In the genomic region with DNA sequence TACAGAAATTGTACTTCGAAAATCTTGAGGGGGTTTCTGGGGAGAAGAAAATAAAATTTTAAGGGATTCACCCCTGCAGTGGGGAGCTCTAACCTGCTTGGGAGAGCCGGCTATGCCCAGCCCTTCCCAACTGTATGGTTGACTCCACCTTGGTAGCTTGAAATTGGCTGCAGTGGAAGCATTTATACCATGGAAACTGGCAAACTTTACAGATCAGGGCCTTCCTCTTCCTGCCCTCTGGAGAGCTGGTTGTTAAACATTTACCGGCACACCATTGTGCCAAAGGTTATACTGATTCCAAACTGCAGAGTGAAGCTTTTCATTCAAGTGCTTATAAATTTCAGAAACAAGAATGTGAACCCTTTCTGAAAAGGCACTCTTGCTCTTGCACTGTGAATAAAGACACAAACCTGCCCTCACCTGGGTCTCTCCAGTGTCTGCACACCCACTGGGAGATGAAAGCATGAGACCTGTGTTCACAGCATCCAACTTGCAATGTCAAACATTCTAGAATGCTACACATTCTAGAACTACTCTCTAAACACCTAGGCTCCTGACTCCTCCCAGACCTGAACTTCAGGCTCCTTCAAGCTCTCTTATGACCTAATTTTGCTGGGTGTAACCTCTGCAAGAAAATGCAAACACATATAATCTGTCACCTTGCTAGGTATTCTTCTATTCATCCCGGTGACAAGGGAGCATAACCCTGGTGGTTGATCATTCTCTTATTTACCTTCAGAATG, we compare ENCODE assay signal across 13 cellular contexts. TPM values are rescaled to one million over a fixed set of nuclear protein-coding genes. Genes with fewer than 3 reads are reported as not detected.
DNase-seq lines count a peak whose midpoint lies in the region; TF ChIP-seq lines count a peak whose summit lies in the region.
"Had no signal": no experiment of that assay in that cellular context is flagged by ENCODE, and none has a peak within 500 bp of the region (broad histone marks: within the 10 kb centered on the region; RNA-seq: fewer than 3 reads in every experiment).

No MANE protein-coding gene starts in this region.

- DNase-seq in LNCaP clone FGC (ENCODE audit: low read depth) (peak; percentile 8), epithelial cell of proximal tubule (ENCODE audit: low read depth) (peak; percentile 70), NCI-H2107 treated with DMSO at 0.1 percent for 48 hours (lab: John Stamatoyannopoulos, UW; ENCODE audit: unreplicated experiment) (no peak), NCI-H1092 (lab: John Stamatoyannopoulos, UW) (no peak), DMS79 treated with DMSO at 0.1 percent for 48 hours (lab: John Stamatoyannopoulos, UW) (no peak)
- DNase-seq in activated CD8-positive, alpha-beta memory T cell treated with anti-CD3 and anti-CD28 coated beads, Interleukin-2, amount 50 U/mL, for 48 hours, result no peak
- DNase-seq: activated naive CD4-positive, alpha-beta T cell treated with anti-CD3 and anti-CD28 coated beads, Interleukin-2, amount 50 U/mL, for 16 hours; DMS79; head of caudate nucleus; left cardiac atrium; stimulated activated naive CD4-positive, alpha-beta T cell treated with Interleukin-2 at 50 U/mL for 16 hours had no signal

- no peaks in the 10 kb centered on the region for H3K27me3 ChIP-seq in liver (ENCODE audit: control insufficient read depth in 4 of 4, insufficient read depth in 4 of 4, low read length in 3 of 4)
- H3K27me3 ChIP-seq in thymus (ENCODE audit: control insufficient read depth, insufficient read depth), result no peaks in the 10 kb centered on the region

- H3K4me1 ChIP-seq in liver (ENCODE audit: control insufficient read depth in 4 of 4, insufficient read depth in 4 of 4, low read length in 3 of 4) (peaks cover 10 to 38% (median 23%) of the 10 kb centered on the region in 4 donors), thymus (ENCODE audit: control insufficient read depth, insufficient read depth, low read length) (no peaks in the 10 kb centered on the region)

- H3K9me3 ChIP-seq in liver (ENCODE audit: control insufficient read depth in 4 of 4, low read length in 3 of 4) (no peaks in the 10 kb centered on the region), thymus (ENCODE audit: control insufficient read depth) (no peaks in the 10 kb centered on the region)

- no peak for TF ChIP-seq CTCF in LNCaP clone FGC (IDR thresholded peaks at IDR 0.05; ENCODE audit: control insufficient read depth, extremely low read depth, insufficient read depth)
- no peak for TF ChIP-seq CTCF in epithelial cell of proximal tubule (conservative IDR thresholded peaks at IDR 0.05; ENCODE audit: low read depth, low read length)
- peak; percentile 0 for TF ChIP-seq CTCF in liver (IDR thresholded peaks at IDR 0.05; ENCODE audit: low read depth, low read length, missing input control)

- 39% methylated on average over 4 of the region's 4 CpGs for WGBS in liver
- 99% methylated on average over 4 of the region's 4 CpGs for WGBS in thymus

- peak; percentile 32 to 67 for TF ChIP-seq RAD21 in liver (IDR thresholded peaks at IDR 0.05)

- no peak overlapping the region for H3K4me3 ChIP-seq in LNCaP clone FGC (ENCODE audit: low read depth, low read length)
- no peak overlapping the region for H3K4me3 ChIP-seq in epithelial cell of proximal tubule (ENCODE audit: low read depth, low read length)
- no peak overlapping the region for H3K4me3 ChIP-seq in liver (ENCODE audit: low read depth in 1 of 3, low read length in 3 of 3)
- H3K4me3 ChIP-seq in thymus (ENCODE audit: low read length), result no peak overlapping the region

- H3K36me3 ChIP-seq in liver (ENCODE audit: control insufficient read depth in 4 of 4, insufficient read depth in 3 of 4, low read depth in 1 of 4, low read length in 3 of 4) (peaks cover 0 to 2% (median 0%) of the 10 kb centered on the region in 4 donors), thymus (ENCODE audit: control insufficient read depth, insufficient read depth) (no peaks in the 10 kb centered on the region)

- H3K27ac ChIP-seq in liver (ENCODE audit: low read depth in 1 of 2, low read length in 2 of 2) (peak overlapping the region; percentile 68 to 90), thymus (ENCODE audit: low read depth) (peak overlapping the region; percentile 42)

- peak overlapping the region in 1 of 2 donors; percentile 37 for H3K9ac ChIP-seq in liver (ENCODE audit: low read depth in 1 of 2, low read length in 2 of 2)

TF ChIP-seq in liver, 16 proteins besides CTCF, POLR2A, EP300 and RAD21:
- TF ChIP-seq FOXA2 (IDR thresholded peaks at IDR 0.05) (no peak), EGR1 (IDR thresholded peaks at IDR 0.05; ENCODE audit: low read depth in 2 of 2) (peak in 1 of 2 donors; percentile 15), JUND (IDR thresholded peaks at IDR 0.05) (peak in 1 of 2 donors; percentile 51), FOXA1 (IDR thresholded peaks at IDR 0.05) (no peak), HNF4A (conservative IDR thresholded peaks at IDR 0.05) (peak; percentile 55 to 58), RXRA (IDR thresholded peaks at IDR 0.05) (peak; percentile 82 to 84), HNF4G (IDR thresholded peaks at IDR 0.05) (peak; percentile 36), NR2F2 (IDR thresholded peaks at IDR 0.05) (peak; percentile 58), GABPA (IDR thresholded peaks at IDR 0.05 in 1 of 2, conservative IDR thresholded peaks at IDR 0.05 in 1 of 2) (peak in 1 of 2 donors; percentile 45), YY1 (IDR thresholded peaks at IDR 0.05) (peak; percentile 84), SP1 (IDR thresholded peaks at IDR 0.05) (peak; percentile 89)
- TF ChIP-seq, protein P1, sequence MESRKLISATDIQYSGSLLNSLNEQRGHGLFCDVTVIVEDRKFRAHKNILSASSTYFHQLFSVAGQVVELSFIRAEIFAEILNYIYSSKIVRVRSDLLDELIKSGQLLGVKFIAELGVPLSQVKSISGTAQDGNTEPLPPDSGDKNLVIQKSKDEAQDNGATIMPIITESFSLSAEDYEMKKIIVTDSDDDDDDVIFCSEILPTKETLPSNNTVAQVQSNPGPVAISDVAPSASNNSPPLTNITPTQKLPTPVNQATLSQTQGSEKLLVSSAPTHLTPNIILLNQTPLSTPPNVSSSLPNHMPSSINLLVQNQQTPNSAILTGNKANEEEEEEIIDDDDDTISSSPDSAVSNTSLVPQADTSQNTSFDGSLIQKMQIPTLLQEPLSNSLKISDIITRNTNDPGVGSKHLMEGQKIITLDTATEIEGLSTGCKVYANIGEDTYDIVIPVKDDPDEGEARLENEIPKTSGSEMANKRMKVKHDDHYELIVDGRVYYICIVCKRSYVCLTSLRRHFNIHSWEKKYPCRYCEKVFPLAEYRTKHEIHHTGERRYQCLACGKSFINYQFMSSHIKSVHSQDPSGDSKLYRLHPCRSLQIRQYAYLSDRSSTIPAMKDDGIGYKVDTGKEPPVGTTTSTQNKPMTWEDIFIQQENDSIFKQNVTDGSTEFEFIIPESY (IDR thresholded peaks at IDR 0.05), result no peak
- TF ChIP-seq, protein P2, sequence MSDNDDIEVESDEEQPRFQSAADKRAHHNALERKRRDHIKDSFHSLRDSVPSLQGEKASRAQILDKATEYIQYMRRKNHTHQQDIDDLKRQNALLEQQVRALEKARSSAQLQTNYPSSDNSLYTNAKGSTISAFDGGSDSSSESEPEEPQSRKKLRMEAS (IDR thresholded peaks at IDR 0.05), result peak; percentile 47
- TF ChIP-seq, protein P3, sequence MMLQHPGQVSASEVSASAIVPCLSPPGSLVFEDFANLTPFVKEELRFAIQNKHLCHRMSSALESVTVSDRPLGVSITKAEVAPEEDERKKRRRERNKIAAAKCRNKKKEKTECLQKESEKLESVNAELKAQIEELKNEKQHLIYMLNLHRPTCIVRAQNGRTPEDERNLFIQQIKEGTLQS (IDR thresholded peaks at IDR 0.05), result no peak
- TF ChIP-seq, protein P4, sequence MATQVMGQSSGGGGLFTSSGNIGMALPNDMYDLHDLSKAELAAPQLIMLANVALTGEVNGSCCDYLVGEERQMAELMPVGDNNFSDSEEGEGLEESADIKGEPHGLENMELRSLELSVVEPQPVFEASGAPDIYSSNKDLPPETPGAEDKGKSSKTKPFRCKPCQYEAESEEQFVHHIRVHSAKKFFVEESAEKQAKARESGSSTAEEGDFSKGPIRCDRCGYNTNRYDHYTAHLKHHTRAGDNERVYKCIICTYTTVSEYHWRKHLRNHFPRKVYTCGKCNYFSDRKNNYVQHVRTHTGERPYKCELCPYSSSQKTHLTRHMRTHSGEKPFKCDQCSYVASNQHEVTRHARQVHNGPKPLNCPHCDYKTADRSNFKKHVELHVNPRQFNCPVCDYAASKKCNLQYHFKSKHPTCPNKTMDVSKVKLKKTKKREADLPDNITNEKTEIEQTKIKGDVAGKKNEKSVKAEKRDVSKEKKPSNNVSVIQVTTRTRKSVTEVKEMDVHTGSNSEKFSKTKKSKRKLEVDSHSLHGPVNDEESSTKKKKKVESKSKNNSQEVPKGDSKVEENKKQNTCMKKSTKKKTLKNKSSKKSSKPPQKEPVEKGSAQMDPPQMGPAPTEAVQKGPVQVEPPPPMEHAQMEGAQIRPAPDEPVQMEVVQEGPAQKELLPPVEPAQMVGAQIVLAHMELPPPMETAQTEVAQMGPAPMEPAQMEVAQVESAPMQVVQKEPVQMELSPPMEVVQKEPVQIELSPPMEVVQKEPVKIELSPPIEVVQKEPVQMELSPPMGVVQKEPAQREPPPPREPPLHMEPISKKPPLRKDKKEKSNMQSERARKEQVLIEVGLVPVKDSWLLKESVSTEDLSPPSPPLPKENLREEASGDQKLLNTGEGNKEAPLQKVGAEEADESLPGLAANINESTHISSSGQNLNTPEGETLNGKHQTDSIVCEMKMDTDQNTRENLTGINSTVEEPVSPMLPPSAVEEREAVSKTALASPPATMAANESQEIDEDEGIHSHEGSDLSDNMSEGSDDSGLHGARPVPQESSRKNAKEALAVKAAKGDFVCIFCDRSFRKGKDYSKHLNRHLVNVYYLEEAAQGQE (IDR thresholded peaks at IDR 0.05), result peak; percentile 92

RNA-seq across cellular contexts. Expression of a gene that starts 44.7 kb away (rescaled TPM):
- total RNA-seq in epithelial cell of proximal tubule, result 12.4 and 30.2 TPM in 2 replicates
- 10 to 100 TPM; 11.3 to 31.3 TPM for total RNA-seq in liver
- 10 to 100 TPM; 10.9 to 14.8 TPM for polyA plus RNA-seq in liver
- 49.1 TPM for polyA plus RNA-seq in thymus

Comparison
In these comparisons a context has a peak if more than half of its experiments do, and no peak if none do; other contexts are left out.
1. DNase-seq: peak in LNCaP clone FGC (single experiment) and epithelial cell of proximal tubule (single experiment); none in activated CD8-positive, alpha-beta memory T cell treated with anti-CD3 and anti-CD28 coated beads, Interleukin-2, amount 50 U/mL, for 48 hours (single experiment), NCI-H2107 treated with DMSO at 0.1 percent for 48 hours (single experiment), NCI-H1092 (single experiment) and DMS79 treated with DMSO at 0.1 percent for 48 hours (single experiment).